In genomic region chrX:105658136-105658535, GRCh38 we compare ENCODE assay signal across 28 cellular contexts.
DNase-seq lines count a peak whose midpoint lies in the region; ATAC-seq and TF ChIP-seq lines count a peak whose summit lies in the region.
"Had no signal": no experiment of that assay in that cellular context is flagged by ENCODE, and none has a peak within 500 bp of the region (broad histone marks: within the 10 kb centered on the region; RNA-seq: fewer than 3 reads in every experiment).

No MANE protein-coding gene starts in this region.

- no peak overlapping the region for H3K27ac Mint-ChIP-seq in T-helper 2 cell treated with Interferon-gamma antibody and Interleukin-4, amounts not matched to agents 5 μg/mL and 100 μg/mL, for 36 hours
- H3K27ac Mint-ChIP-seq: activated CD4-positive, alpha-beta T cell treated with anti-CD3 and anti-CD28 coated beads, Interleukin-2, amount 10 ng/mL, durations not matched to agents 24 days and 14 days; activated T-cell treated with anti-CD3 and anti-CD28 coated beads, Interleukin-2, amount 50 U/mL, for 24 hours; CD8-positive, alpha-beta memory T cell; stimulated activated memory B cell treated with anti-CD40 and anti-IgM and Interleukin-4, amounts not matched to agents 10 μg/mL and 1 μg/mL and 100 μg/mL, for 72 hours had no signal

- peak; percentile 19 for DNase-seq in GM04503 (ENCODE audit: low read depth)
- peak; percentile 35 for DNase-seq in PC-3
- peak; percentile 81 for DNase-seq in choroid plexus epithelial cell (ENCODE audit: low read depth)
- DNase-seq in iris pigment epithelial cell (ENCODE audit: low read depth): peak; percentile 93
- DNase-seq in amniotic stem cell (lab: John Stamatoyannopoulos, UW): no peak
- no peak for DNase-seq in T-helper 2 cell treated with Interferon-gamma antibody and Interleukin-4, amounts not matched to agents 5 μg/mL and 100 μg/mL, for 36 hours (ENCODE audit: low spot score)
- DNase-seq in Kasumi-1 (lab: John Stamatoyannopoulos, UW): no peak
- DNase-seq: activated CD4-positive, alpha-beta T cell treated with anti-CD3 and anti-CD28 coated beads, Interleukin-2, amount 10 ng/mL, durations not matched to agents 24 days and 14 days; activated gamma-delta T cell; activated T-cell treated with anti-CD3 and anti-CD28 coated beads, Interleukin-2, amount 50 U/mL, for 24 hours; BE2C; caudate nucleus; CD8-positive, alpha-beta memory T cell; DMS 273 treated with DMSO at 0.1 percent for 48 hours; foreskin melanocyte; KG1; left cardiac atrium; NCI-H146; NK-92 treated with Interleukin-12 subunit alpha and Interleukin-12 subunit beta, amount 100 ng/mL, for 24 hours; SHP77 treated with DMSO at 0.1 percent for 48 hours; sigmoid colon; stimulated activated CD4-positive, alpha-beta T cell treated with anti-CD3 and anti-CD28 coated beads, Interleukin-4, amount 100 ng/mL, for 4 hours; SW 1271; T1000 had no signal

- no peaks in the 10 kb centered on the region for H3K27me3 ChIP-seq in PC-3 (ENCODE audit: low read length)
- H3K27me3 ChIP-seq: BE2C, sigmoid colon had no signal

- no peak overlapping the region for H3K4me2 ChIP-seq in PC-3 (ENCODE audit: low read length)

- POLR2A ChIA-PET in PC-3 (lab: Charles Lee; ENCODE audit: unreplicated experiment): no interaction called here

- H3K4me3 Mint-ChIP-seq in T-helper 2 cell treated with Interferon-gamma antibody and Interleukin-4, amounts not matched to agents 5 μg/mL and 100 μg/mL, for 36 hours: no peak overlapping the region
- H3K4me3 Mint-ChIP-seq: activated CD4-positive, alpha-beta T cell treated with anti-CD3 and anti-CD28 coated beads, Interleukin-2, amount 10 ng/mL, durations not matched to agents 24 days and 14 days; activated T-cell treated with anti-CD3 and anti-CD28 coated beads, Interleukin-2, amount 50 U/mL, for 24 hours; CD8-positive, alpha-beta memory T cell; stimulated activated memory B cell treated with anti-CD40 and anti-IgM and Interleukin-4, amounts not matched to agents 10 μg/mL and 1 μg/mL and 100 μg/mL, for 72 hours had no signal

- H3K36me3 Mint-ChIP-seq in T-helper 2 cell treated with Interferon-gamma antibody and Interleukin-4, amounts not matched to agents 5 μg/mL and 100 μg/mL, for 36 hours (ENCODE audit: low read depth): no peaks in the 10 kb centered on the region
- H3K36me3 Mint-ChIP-seq: CD8-positive, alpha-beta memory T cell; stimulated activated memory B cell treated with anti-CD40 and anti-IgM and Interleukin-4, amounts not matched to agents 10 μg/mL and 1 μg/mL and 100 μg/mL, for 72 hours had no signal

- H3K27me3 Mint-ChIP-seq in T-helper 2 cell treated with Interferon-gamma antibody and Interleukin-4, amounts not matched to agents 5 μg/mL and 100 μg/mL, for 36 hours (ENCODE audit: low read depth): no peaks in the 10 kb centered on the region
- H3K27me3 Mint-ChIP-seq: activated CD4-positive, alpha-beta T cell treated with anti-CD3 and anti-CD28 coated beads, Interleukin-2, amount 10 ng/mL, durations not matched to agents 24 days and 14 days; stimulated activated memory B cell treated with anti-CD40 and anti-IgM and Interleukin-4, amounts not matched to agents 10 μg/mL and 1 μg/mL and 100 μg/mL, for 72 hours had no signal

- H3K4me3 ChIP-seq in PC-3 (ENCODE audit: low read length): no peak overlapping the region
- no peak overlapping the region for H3K4me3 ChIP-seq in choroid plexus epithelial cell (ENCODE audit: low read depth, low read length)
- H3K4me3 ChIP-seq: HAP-1, sigmoid colon had no signal

- no peak for ATAC-seq in PC-3
- ATAC-seq in GM21825 (IDR thresholded peaks at IDR 0.05; ENCODE audit: unreplicated experiment): no peak
- ATAC-seq: left cardiac atrium; Panc1; stimulated activated memory B cell treated with anti-CD40 and anti-IgM and Interleukin-4, amounts not matched to agents 10 μg/mL and 1 μg/mL and 100 μg/mL, for 72 hours had no signal

- no peak overlapping the region for H3K9ac ChIP-seq in PC-3 (ENCODE audit: low read length)

- H3K9me2 ChIP-seq in PC-3 (replicated peaks; ENCODE audit: low read length): no peaks in the 10 kb centered on the region

- H4K20me1 ChIP-seq in PC-3 (ENCODE audit: low read length): no peaks in the 10 kb centered on the region

- H3K36me3 ChIP-seq in PC-3 (ENCODE audit: low read depth, low read length): no peaks in the 10 kb centered on the region
- H3K36me3 ChIP-seq: BE2C, HAP-1, sigmoid colon had no signal

- no peaks in the 10 kb centered on the region for H3F3A ChIP-seq in PC-3 (ENCODE audit: low read length, unreplicated experiment)

- H3K9me3 Mint-ChIP-seq in T-helper 2 cell treated with Interferon-gamma antibody and Interleukin-4, amounts not matched to agents 5 μg/mL and 100 μg/mL, for 36 hours: no peaks in the 10 kb centered on the region
- H3K9me3 Mint-ChIP-seq: activated CD4-positive, alpha-beta T cell treated with anti-CD3 and anti-CD28 coated beads, Interleukin-2, amount 10 ng/mL, durations not matched to agents 24 days and 14 days; activated T-cell treated with anti-CD3 and anti-CD28 coated beads, Interleukin-2, amount 50 U/mL, for 24 hours had no signal

- TF ChIP-seq CTCF in PC-3 (conservative IDR thresholded peaks at IDR 0.05; ENCODE audit: low read depth, low read length) (no peak), choroid plexus epithelial cell (conservative IDR thresholded peaks at IDR 0.05; ENCODE audit: low read depth, low read length) (no peak)

- H3K9me3 ChIP-seq in PC-3 (ENCODE audit: low read length): no peaks in the 10 kb centered on the region
- H3K9me3 ChIP-seq: BE2C, HAP-1, sigmoid colon had no signal

- no peaks in the 10 kb centered on the region for H3K4me1 Mint-ChIP-seq in T-helper 2 cell treated with Interferon-gamma antibody and Interleukin-4, amounts not matched to agents 5 μg/mL and 100 μg/mL, for 36 hours (ENCODE audit: low read depth)
- H3K4me1 Mint-ChIP-seq: activated CD4-positive, alpha-beta T cell treated with anti-CD3 and anti-CD28 coated beads, Interleukin-2, amount 10 ng/mL, durations not matched to agents 24 days and 14 days; CD8-positive, alpha-beta memory T cell; stimulated activated memory B cell treated with anti-CD40 and anti-IgM and Interleukin-4, amounts not matched to agents 10 μg/mL and 1 μg/mL and 100 μg/mL, for 72 hours had no signal

- H3K27ac ChIP-seq in PC-3 (ENCODE audit: low read length): no peak overlapping the region
- H3K27ac ChIP-seq: sigmoid colon had no signal

- H3K4me1 ChIP-seq in PC-3 (ENCODE audit: insufficient read depth, low read length): peaks cover 13% of the 10 kb centered on the region
- H3K4me1 ChIP-seq: BE2C, HAP-1, sigmoid colon had no signal

- BruUV-seq in PC-3 (replicated peaks; lab: Mats Ljungman, UMichigan): no TSS peak

- CTCF ChIA-PET in PC-3 (lab: Charles Lee): no interaction called here

- intact Hi-C loops in PC-3 (cut with micrococcal nuclease): no loop called here

- no peak overlapping the region for H2AFZ ChIP-seq in PC-3 (ENCODE audit: low read length)

- H3K79me2 ChIP-seq in PC-3 (ENCODE audit: low read length): no peaks in the 10 kb centered on the region

Comparison
In these comparisons a context has a peak if more than half of its experiments do, and no peak if none do; other contexts are left out.
1. DNase-seq: peak in GM04503 (single experiment), PC-3 (single experiment), choroid plexus epithelial cell (single experiment) and iris pigment epithelial cell (single experiment); none in amniotic stem cell (single experiment), T-helper 2 cell treated with Interferon-gamma antibody and Interleukin-4, amounts not matched to agents 5 μg/mL and 100 μg/mL, for 36 hours (single experiment) and Kasumi-1 (0 of 2).